1 cellular context compared by ENCODE assay signal in genomic region chr1:12657060-12657866, GRCh38.
TF ChIP-seq lines count a peak whose summit lies in the region.

No MANE protein-coding gene starts in this region.

TF ChIP-seq in K562, 482 proteins besides CTCF, POLR2A, EP300 and RAD21 (continued from another document and continues in another):
- TF ChIP-seq RAD51 (IDR thresholded peaks at IDR 0.05; ENCODE audit: borderline replicate concordance, low read depth) (peak; percentile 24; the same call in 1 of the 2 replicates), FOS (IDR thresholded peaks at IDR 0.05; ENCODE audit: extremely low read depth, insufficient read length) (no peak), NFYB (IDR thresholded peaks at IDR 0.05; ENCODE audit: extremely low read depth, insufficient read length) (no peak), GTF2B (IDR thresholded peaks at IDR 0.05; ENCODE audit: extremely low read depth, insufficient read length) (no peak), ZNF143 (CRISPR knock-in tag; IDR thresholded peaks at IDR 0.05) (no peak), MYC (IDR thresholded peaks at IDR 0.05; ENCODE audit: low read depth, low read length) (peak; percentile 97), MYC (CRISPR knock-in tag; IDR thresholded peaks at IDR 0.05; ENCODE audit: borderline replicate concordance, low read depth) (no peak), ZBTB11 (CRISPR knock-in tag; IDR thresholded peaks at IDR 0.05) (no peak; a peak in 1 of 6 replicates), FOXP1 (CRISPR knock-in tag; IDR thresholded peaks at IDR 0.05) (no peak), ZNF589 (CRISPR knock-in tag; IDR thresholded peaks at IDR 0.05; ENCODE audit: low read depth) (no peak), ZNF511 (CRISPR knock-in tag; IDR thresholded peaks at IDR 0.05) (no peak), SFPQ (IDR thresholded peaks at IDR 0.05; ENCODE audit: low read depth, low read length) (no peak), ZNF253 (CRISPR knock-in tag; conservative IDR thresholded peaks at IDR 0.05) (no peak), ZNF79 (CRISPR knock-in tag; IDR thresholded peaks at IDR 0.05; ENCODE audit: low read depth) (no peak), GTF2A2 (tag; IDR thresholded peaks at IDR 0.05) (peak; percentile 79; the same call in 1 of the 2 replicates), ZBTB1 (CRISPR knock-in tag; IDR thresholded peaks at IDR 0.05; ENCODE audit: borderline replicate concordance, low read depth) (no peak), HES1 (IDR thresholded peaks at IDR 0.05; ENCODE audit: low read depth) (peak; percentile 47; the same call in 1 of the 2 replicates), CREM (IDR thresholded peaks at IDR 0.05; ENCODE audit: low read depth) (0 out of 2 replicates have a peak, but pooled peaks have one; percentile 30), ETS2 (tag; IDR thresholded peaks at IDR 0.05; ENCODE audit: borderline replicate concordance, poor library complexity, severe bottlenecking) (no peak), NFE2L1 (tag; IDR thresholded peaks at IDR 0.05; ENCODE audit: borderline replicate concordance, low read depth) (no peak), EP400 (IDR thresholded peaks at IDR 0.05) (peak; percentile 85), ZNF431 (CRISPR knock-in tag; IDR thresholded peaks at IDR 0.05) (no peak), ZNF699 (CRISPR knock-in tag; IDR thresholded peaks at IDR 0.05; ENCODE audit: insufficient replicate concordance) (no peak), DPF2 (IDR thresholded peaks at IDR 0.05) (no peak), TEAD2 (tag; IDR thresholded peaks at IDR 0.05) (no peak), CBFA2T2 (conservative IDR thresholded peaks at IDR 0.05) (no peak), GABPB2 (CRISPR knock-in tag; conservative IDR thresholded peaks at IDR 0.05) (no peak), MAFG (tag; conservative IDR thresholded peaks at IDR 0.05) (no peak), ZNF124 (CRISPR knock-in tag; IDR thresholded peaks at IDR 0.05) (no peak), NCOA4 (IDR thresholded peaks at IDR 0.05; ENCODE audit: partially characterized antibody) (no peak), ETV5 (CRISPR knock-in tag; IDR thresholded peaks at IDR 0.05; ENCODE audit: low read depth) (0 out of 2 replicates have a peak, but pooled peaks have one; percentile 23), SETDB1 (IDR thresholded peaks at IDR 0.05; ENCODE audit: low read length) (no peak), ZNF41 (CRISPR knock-in tag; conservative IDR thresholded peaks at IDR 0.05) (no peak), ZNF212 (CRISPR knock-in tag; IDR thresholded peaks at IDR 0.05) (no peak), E2F6 (IDR thresholded peaks at IDR 0.05; ENCODE audit: borderline replicate concordance in 1 of 2, extremely low read depth in 1 of 2, insufficient read depth in 1 of 2, insufficient read length in 1 of 2, low read depth in 1 of 2, low read length in 1 of 2, poor library complexity in 1 of 2, severe bottlenecking in 1 of 2) (no peak), OTX1 (CRISPR knock-in tag; IDR thresholded peaks at IDR 0.05) (no peak), SRSF3 (IDR thresholded peaks at IDR 0.05; ENCODE audit: insufficient read depth, low read length) (no peak), NR1H2 (CRISPR knock-in tag; IDR thresholded peaks at IDR 0.05) (no peak), SAFB (IDR thresholded peaks at IDR 0.05; ENCODE audit: borderline replicate concordance, low read depth, low read length) (no peak), ZNF584 (CRISPR knock-in tag; IDR thresholded peaks at IDR 0.05; ENCODE audit: low read depth) (no peak), RFX7 (CRISPR knock-in tag; IDR thresholded peaks at IDR 0.05) (no peak), ZBED1 (IDR thresholded peaks at IDR 0.05) (no peak), ZKSCAN1 (IDR thresholded peaks at IDR 0.05; ENCODE audit: low read depth, low read length) (no peak), SUPT5H (IDR thresholded peaks at IDR 0.05) (peak; percentile 90), MED1 (CRISPR knock-in tag; IDR thresholded peaks at IDR 0.05; ENCODE audit: borderline replicate concordance) (no peak), RB1 (IDR thresholded peaks at IDR 0.05; ENCODE audit: low read depth) (peak; percentile 54; the same call in 1 of the 2 replicates), HCFC1 (IDR thresholded peaks at IDR 0.05; ENCODE audit: low read depth, low read length) (no peak), ARID3A (IDR thresholded peaks at IDR 0.05; ENCODE audit: borderline replicate concordance, low read depth, low read length) (0 out of 2 replicates have a peak, but pooled peaks have one; percentile 28), SMARCE1 (IDR thresholded peaks at IDR 0.05) (no peak; the same call in 1 of the 2 replicates), NR2C1 (IDR thresholded peaks at IDR 0.05) (no peak; the same call in 1 of the 2 replicates), NR2C1 (tag; IDR thresholded peaks at IDR 0.05) (no peak), ZBTB17 (CRISPR knock-in tag; IDR thresholded peaks at IDR 0.05) (no peak), E2F1 (CRISPR knock-in tag; IDR thresholded peaks at IDR 0.05) (peak; percentile 33; the same call in 1 of the 2 replicates), POLR2B (IDR thresholded peaks at IDR 0.05; ENCODE audit: low read depth, partially characterized antibody) (peak; percentile 87), DDX20 (tag; IDR thresholded peaks at IDR 0.05; ENCODE audit: low read depth) (no peak), PREB (CRISPR knock-in tag; IDR thresholded peaks at IDR 0.05) (no peak), KAT2B (IDR thresholded peaks at IDR 0.05; ENCODE audit: low read depth, low read length) (no peak), ZNF347 (CRISPR knock-in tag; IDR thresholded peaks at IDR 0.05; ENCODE audit: low read depth) (no peak), SPI1 (IDR thresholded peaks at IDR 0.05; ENCODE audit: borderline replicate concordance, low read depth, low read length) (no peak), LEF1 (IDR thresholded peaks at IDR 0.05) (no peak; the same call in 1 of the 2 replicates), U2AF1 (optimal IDR thresholded peaks at IDR 0.05; ENCODE audit: low read depth, low read length) (no peak), TAF9B (IDR thresholded peaks at IDR 0.05; ENCODE audit: partially characterized antibody) (no peak), HEY1 (CRISPR knock-in tag; IDR thresholded peaks at IDR 0.05; ENCODE audit: borderline replicate concordance) (no peak), ZNF77 (CRISPR knock-in tag; IDR thresholded peaks at IDR 0.05) (no peak), THAP12 (CRISPR knock-in tag; IDR thresholded peaks at IDR 0.05) (no peak)
